Comparison of ENCODE assay signal across 18 cellular contexts in the genomic region with DNA sequence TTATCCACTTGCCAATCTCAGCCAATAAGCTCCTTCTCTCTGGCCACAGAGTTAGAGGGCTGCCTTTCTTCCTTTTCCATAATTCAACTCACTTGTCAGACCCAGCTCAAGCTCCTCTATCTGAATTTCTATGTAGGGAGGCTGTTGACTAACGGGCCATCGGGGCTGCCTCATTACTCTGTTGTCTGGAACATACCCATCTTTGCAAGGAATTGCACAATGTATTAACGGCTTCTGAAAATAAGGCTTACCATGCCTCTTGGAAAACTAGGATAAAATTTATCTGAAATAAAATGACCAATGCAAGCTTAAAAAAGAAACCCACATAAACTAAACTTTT. TPM values are rescaled to one million over a fixed set of nuclear protein-coding genes. Genes with fewer than 3 reads are reported as not detected.
A peak's percentile ranks its signal among the peaks of the same experiment; 100 is the strongest.
DNase-seq lines count a peak whose midpoint lies in the region; ATAC-seq, FAIRE-seq and TF ChIP-seq lines count a peak whose summit lies in the region.
"Had no signal": no experiment of that assay in that cellular context is flagged by ENCODE, and none has a peak within 500 bp of the region (broad histone marks: within the 10 kb centered on the region; RNA-seq: fewer than 3 reads in every experiment).

No MANE protein-coding gene starts in this region.

- H3K4me3 ChIP-seq in fibroblast of mammary gland (ENCODE audit: control insufficient read depth, low read depth, low read length) (no peak overlapping the region), mesenchymal stem cell (ENCODE audit: insufficient read depth in 1 of 2, low read depth in 1 of 2, low read length in 2 of 2) (no peak overlapping the region), thoracic aorta (no peak overlapping the region)
- H3K4me3 ChIP-seq: MG63 had no signal

- no peaks in the 10 kb centered on the region for H3K9me3 ChIP-seq in mesenchymal stem cell (ENCODE audit: control insufficient read depth, low read length)
- no peaks in the 10 kb centered on the region for H3K9me3 ChIP-seq in thoracic aorta
- H3K9me3 ChIP-seq: MG63 had no signal

- H3K9ac ChIP-seq in mesenchymal stem cell (ENCODE audit: low read length), result no peak overlapping the region

- no peak overlapping the region for H3K4me2 ChIP-seq in mesenchymal stem cell (ENCODE audit: low read length, poor library complexity, severe bottlenecking)

- H2AK5ac ChIP-seq in mesenchymal stem cell (ENCODE audit: low read length, severe bottlenecking), result no peak overlapping the region

- H2AFZ ChIP-seq in mesenchymal stem cell (ENCODE audit: low read depth, low read length), result no peak overlapping the region

- DNase-seq in OCI-M1 (lab: John Stamatoyannopoulos, UW), result peak; percentile 49
- DNase-seq in fibroblast of mammary gland (ENCODE audit: low read depth), result peak; percentile 25
- DNase-seq in mesenchymal stem cell, result peak; percentile 33
- DNase-seq in thoracic aorta (ENCODE audit: low spot score), result no peak
- DNase-seq in stimulated activated CD8-positive, alpha-beta memory T cell treated with anti-CD3 and anti-CD28 coated beads, Interleukin-4, amount 100 ng/mL, for 48 hours, result no peak
- no peak for DNase-seq in D721Med (ENCODE audit: insufficient read length, low spot score)
- DNase-seq in HCEC 1CT, result no peak
- DNase-seq in COLO668 (lab: John Stamatoyannopoulos, UW; ENCODE audit: unreplicated experiment), result no peak
- DNase-seq: activated CD4-positive, alpha-beta memory T cell treated with anti-CD3 and anti-CD28 coated beads for 36 hours; activated naive CD8-positive, alpha-beta T cell treated with anti-CD3 and anti-CD28 coated beads, Interleukin-2, amount 10 ng/mL, durations not matched to agents 7 days and 5 days; activated T-cell treated with anti-CD3 and anti-CD28 coated beads, Interleukin-2, amount 50 U/mL, for 24 hours; mesendoderm; MG63; NCI-H187; NCI-H446 treated with DMSO at 0.1 percent for 48 hours; nephron progenitor cell; SHP77; stimulated activated naive CD8-positive, alpha-beta T cell treated with anti-CD3 and anti-CD28 coated beads, Interleukin-15, amount 100 ng/mL, for 72 hours had no signal

- H3K23ac ChIP-seq in mesenchymal stem cell (ENCODE audit: low read length in 2 of 2), result no peak overlapping the region

- H3K4ac ChIP-seq in mesenchymal stem cell (ENCODE audit: low read depth in 1 of 2, low read length in 2 of 2), result no peak overlapping the region

- H3K27ac ChIP-seq in mesenchymal stem cell (ENCODE audit: low read length, poor library complexity, severe bottlenecking) (no peak overlapping the region), thoracic aorta (peak overlapping the region; percentile 14 to 65)

- H3K4me1 ChIP-seq in mesenchymal stem cell (ENCODE audit: control insufficient read depth, insufficient read depth, low read depth, low read length) (no peaks in the 10 kb centered on the region), thoracic aorta (ENCODE audit: control insufficient read depth in 1 of 2, low read depth in 2 of 2) (peaks cover 8 to 28% of the 10 kb centered on the region in 2 donors)

- no peak for FAIRE-seq in D721Med (lab: Jason Lieb, UNC)

- no peak overlapping the region for H3K14ac ChIP-seq in mesenchymal stem cell (ENCODE audit: low read length in 2 of 2)

- H3K18ac ChIP-seq in mesenchymal stem cell (ENCODE audit: low read depth in 1 of 2, low read length in 2 of 2), result no peak overlapping the region

- TF ChIP-seq CTCF in fibroblast of mammary gland (conservative IDR thresholded peaks at IDR 0.05; ENCODE audit: control insufficient read depth, insufficient read depth, low read depth, low read length) (no peak), thoracic aorta (IDR thresholded peaks at IDR 0.05) (no peak), D721Med (IDR thresholded peaks at IDR 0.05; ENCODE audit: insufficient read depth, missing control alignments) (no peak)

- no peak overlapping the region for H2BK5ac ChIP-seq in mesenchymal stem cell (ENCODE audit: low read depth, low read length, poor library complexity, severe bottlenecking)

- no peaks in the 10 kb centered on the region for H3K79me1 ChIP-seq in mesenchymal stem cell (replicated peaks; ENCODE audit: low read length, poor library complexity, severe bottlenecking)

- no peak overlapping the region for H2BK15ac ChIP-seq in mesenchymal stem cell (ENCODE audit: low read depth, poor library complexity, severe bottlenecking)

- no peak overlapping the region for H4K8ac ChIP-seq in mesenchymal stem cell (ENCODE audit: low read length)

- WGBS in mesenchymal stem cell, result 71% methylated on average over 3 of the region's 3 CpGs

- no peak overlapping the region for H2BK120ac ChIP-seq in mesenchymal stem cell (ENCODE audit: low read depth, low read length)

- H3K27me3 ChIP-seq in mesenchymal stem cell (ENCODE audit: control insufficient read depth in 1 of 2, insufficient read depth in 1 of 2, low read length in 2 of 2) (peaks cover 1 to 3% of the 10 kb centered on the region in 2 experiments), thoracic aorta (replicated peaks; ENCODE audit: insufficient read depth) (no peaks in the 10 kb centered on the region)
- H3K27me3 ChIP-seq: MG63 had no signal

- H3K36me3 ChIP-seq in mesenchymal stem cell (ENCODE audit: control insufficient read depth in 1 of 2, insufficient read depth in 2 of 2, low read depth in 1 of 2, low read length in 2 of 2) (no peaks in the 10 kb centered on the region), thoracic aorta (no peaks in the 10 kb centered on the region)
- H3K36me3 ChIP-seq: MG63 had no signal

- no peak overlapping the region for H4K91ac ChIP-seq in mesenchymal stem cell (ENCODE audit: low read length)

- peak; percentile 65 for ATAC-seq in thoracic aorta (ENCODE audit: insufficient number of reproducible peaks, low FRiP score, low read depth)
- ATAC-seq: stimulated activated naive CD8-positive, alpha-beta T cell treated with anti-CD3 and anti-CD28 coated beads, Interleukin-15, amount 100 ng/mL, for 72 hours had no signal

- no peak overlapping the region for H2BK12ac ChIP-seq in mesenchymal stem cell (ENCODE audit: low read length in 2 of 2)

RNA-seq across cellular contexts. Expression of gene KIF6, which starts 28.5 kb away (rescaled TPM):
- 0.99 TPM for polyA plus RNA-seq in mesenchymal stem cell (2013, experiment 1 of 2)
- polyA plus RNA-seq in mesenchymal stem cell (2013, experiment 2 of 2), result 1.3 TPM
- not detected for total RNA-seq in thoracic aorta
- total RNA-seq: activated naive CD8-positive, alpha-beta T cell treated with anti-CD3 and anti-CD28 coated beads, Interleukin-2, amount 10 ng/mL, durations not matched to agents 7 days and 5 days had no signal

RNA-seq across cellular contexts. Expression of gene DAAM2, which starts 38.5 kb away (rescaled TPM):
- polyA plus RNA-seq in mesenchymal stem cell (2013, experiment 1 of 2), result 36.4 TPM
- polyA plus RNA-seq in mesenchymal stem cell (2013, experiment 2 of 2), result 35.2 TPM
- 10 to 100 TPM; 61.5 to 71.5 TPM for total RNA-seq in thoracic aorta
- total RNA-seq: activated CD4-positive, alpha-beta memory T cell treated with anti-CD3 and anti-CD28 coated beads for 36 hours; activated naive CD8-positive, alpha-beta T cell treated with anti-CD3 and anti-CD28 coated beads, Interleukin-2, amount 10 ng/mL, durations not matched to agents 7 days and 5 days had no signal

Comparison
In these comparisons a context has a peak if more than half of its experiments do, and no peak if none do; other contexts are left out.
1. DNase-seq: peak in OCI-M1 (single experiment), fibroblast of mammary gland (single experiment) and mesenchymal stem cell (single experiment); none in thoracic aorta (single experiment), stimulated activated CD8-positive, alpha-beta memory T cell treated with anti-CD3 and anti-CD28 coated beads, Interleukin-4, amount 100 ng/mL, for 48 hours (single experiment), D721Med (single experiment), HCEC 1CT (single experiment) and COLO668 (single experiment).